Comparison of ENCODE assay signal across 13 cellular contexts in the genomic region with DNA sequence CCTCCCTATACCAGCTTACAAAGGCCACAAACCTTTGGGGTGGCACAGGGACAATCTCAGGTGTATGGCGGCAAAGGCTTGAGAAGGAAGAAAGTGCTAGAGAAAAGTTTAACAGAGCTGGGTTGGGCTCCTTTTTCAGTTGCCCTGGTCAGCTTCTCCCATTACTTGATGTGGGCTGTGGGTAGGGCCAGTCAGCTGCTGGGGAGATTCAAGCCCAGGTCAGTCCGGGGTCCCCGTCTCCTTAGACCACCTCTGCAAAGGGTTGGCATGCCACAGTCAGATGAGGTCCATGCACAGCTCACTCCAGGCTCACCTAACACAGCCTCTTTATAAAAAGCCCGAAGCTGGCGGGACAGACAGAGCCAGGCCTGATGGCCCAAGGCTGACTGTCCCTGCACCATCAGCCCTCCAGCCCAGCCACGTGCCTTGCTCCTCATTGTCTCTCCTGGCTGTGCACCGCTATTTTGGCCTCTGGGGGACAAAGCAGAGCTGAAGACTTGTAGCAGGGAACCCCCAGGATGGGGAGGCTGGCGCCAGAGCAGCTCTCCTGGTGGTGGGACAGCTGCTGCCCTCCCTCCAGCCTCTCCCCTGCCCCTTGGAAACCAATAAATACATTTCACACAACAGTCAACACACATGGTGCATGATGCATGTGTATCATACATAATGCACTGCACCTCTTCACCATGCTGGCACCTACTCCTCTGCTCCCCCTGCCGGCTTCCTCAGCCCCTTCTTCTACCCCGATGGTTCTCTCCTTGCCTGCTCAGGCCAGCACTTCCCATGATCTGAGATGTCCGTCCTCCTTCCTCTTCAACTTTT.
DNase-seq lines count a peak whose midpoint lies in the region; ATAC-seq and TF ChIP-seq lines count a peak whose summit lies in the region.
"Had no signal": no experiment of that assay in that cellular context is flagged by ENCODE, and none has a peak within 500 bp of the region (broad histone marks: within the 10 kb centered on the region; RNA-seq: fewer than 3 reads in every experiment).

No MANE protein-coding gene starts in this region.

- TF ChIP-seq CTCF in IMR-90 (conservative IDR thresholded peaks at IDR 0.05; ENCODE audit: low read depth, low read length) (0 out of 2 replicates have a peak, but pooled peaks have one; percentile 4), cardiac fibroblast (IDR thresholded peaks at IDR 0.05; ENCODE audit: low read depth, low read length) (peak; percentile 28)

- no peak overlapping the region for H4K91ac ChIP-seq in IMR-90 (ENCODE audit: insufficient read depth, low read depth, low read length)

- no peak overlapping the region for H4K5ac ChIP-seq in IMR-90 (ENCODE audit: low read depth, low read length)

- H2AK9ac ChIP-seq in IMR-90 (replicated peaks; ENCODE audit: low read depth, low read length, poor library complexity) = no peak overlapping the region

- POLR2A ChIA-PET in IMR-90 (lab: Charles Lee; ENCODE audit: unreplicated experiment) = no interaction called here

- no peaks in the 10 kb centered on the region for H3K9me3 Mint-ChIP-seq in stimulated activated effector memory CD8-positive, alpha-beta T cell treated with anti-CD3 and anti-CD28 coated beads, Interleukin-12 subunit alpha, Interleukin-12 subunit beta, amount 100 ng/mL, for 72 hours
- H3K9me3 Mint-ChIP-seq: activated T-helper 1 cell treated with anti-CD3 and anti-CD28 coated beads, Interleukin-12 subunit alpha, Interleukin-12 subunit beta, Interleukin-2, Interleukin-4 antibody, amounts not matched to agents 30 ng/mL and 10 ng/mL and 1 ng/mL, durations not matched to agents 14 hours and 24 hours and 36 hours; CD14-positive monocyte had no signal

- H3K4me2 ChIP-seq in IMR-90 (ENCODE audit: low read depth, low read length) = no peak overlapping the region

- no peak for TF ChIP-seq POLR2A in IMR-90 (IDR thresholded peaks at IDR 0.05; ENCODE audit: low read depth, low read length)

- ATAC-seq in Right ventricle myocardium superior (ENCODE audit: poor library complexity) (no peak), IMR-90 (ENCODE audit: low read depth) (no peak; the same call in 1 of the 2 replicates), GM18511 (IDR thresholded peaks at IDR 0.05; ENCODE audit: unreplicated experiment) (no peak)
- peak; percentile 42 for ATAC-seq in stimulated activated effector memory CD8-positive, alpha-beta T cell treated with anti-CD3 and anti-CD28 coated beads, Interleukin-12 subunit alpha, Interleukin-12 subunit beta, amount 100 ng/mL, for 72 hours

- H3K4me1 Mint-ChIP-seq in stimulated activated effector memory CD8-positive, alpha-beta T cell treated with anti-CD3 and anti-CD28 coated beads, Interleukin-12 subunit alpha, Interleukin-12 subunit beta, amount 100 ng/mL, for 72 hours = no peaks in the 10 kb centered on the region
- H3K4me1 Mint-ChIP-seq: CD14-positive monocyte had no signal

- BruUV-seq in IMR-90 (replicated peaks; lab: Mats Ljungman, UMichigan) = no TSS peak

- H3K56ac ChIP-seq in IMR-90 (ENCODE audit: extremely low read depth, insufficient read depth, low read length) = no peak overlapping the region

- WGBS in IMR-90 (ENCODE audit: extremely low coverage in 2 of 2, insufficient read length in 1 of 2), 2 experiments = 67% methylated on average over 2 of the region's 11 CpGs; no CpG with 5 or more reads in 1 of the 2 experiments

- dilution Hi-C loops in IMR-90 (cut with HindIII; ENCODE audit: low sequenced_read_pairs, unreplicated experiment) = no loop called here

- H3K4me3 ChIP-seq in IMR-90 (ENCODE audit: insufficient read depth, low read depth, low read length) (no peak overlapping the region), cardiac fibroblast (replicated peaks in 1 of 2; ENCODE audit: low read depth in 2 of 2, low read length in 2 of 2) (no peak overlapping the region)
- H3K4me3 ChIP-seq: colonic mucosa, uterus had no signal

- no peak overlapping the region for H3K27ac Mint-ChIP-seq in stimulated activated effector memory CD8-positive, alpha-beta T cell treated with anti-CD3 and anti-CD28 coated beads, Interleukin-12 subunit alpha, Interleukin-12 subunit beta, amount 100 ng/mL, for 72 hours
- H3K27ac Mint-ChIP-seq: activated T-helper 1 cell treated with anti-CD3 and anti-CD28 coated beads, Interleukin-12 subunit alpha, Interleukin-12 subunit beta, Interleukin-2, Interleukin-4 antibody, amounts not matched to agents 30 ng/mL and 10 ng/mL and 1 ng/mL, durations not matched to agents 14 hours and 24 hours and 36 hours; CD14-positive monocyte had no signal

- H2AK5ac ChIP-seq in IMR-90 (ENCODE audit: low read depth, low read length) = no peak overlapping the region

- no peak overlapping the region for H3K14ac ChIP-seq in IMR-90 (replicated peaks; ENCODE audit: low read depth, low read length)

- H2BK5ac ChIP-seq in IMR-90 (ENCODE audit: low read depth, low read length, poor library complexity, severe bottlenecking) = no peak overlapping the region

- H4K20me1 ChIP-seq in IMR-90 (ENCODE audit: insufficient read depth, low read length) = no peaks in the 10 kb centered on the region

- no peak overlapping the region for H3K23ac ChIP-seq in IMR-90 (ENCODE audit: low read depth, low read length)

- no peak overlapping the region for H3K18ac ChIP-seq in IMR-90 (ENCODE audit: low read depth, low read length)

- in situ Hi-C loops in IMR-90 (cut with MboI; ENCODE audit: low sequenced_read_pairs) = no loop called here

- intact Hi-C loops in cardiac septum (cut with DNase I) = no loop called here
- intact Hi-C loops in Right ventricle myocardium superior (cut with DNase I) = no loop called here
- intact Hi-C loops in IMR-90 (cut with micrococcal nuclease) = no loop called here

- no peaks in the 10 kb centered on the region for H3K79me1 ChIP-seq in IMR-90 (ENCODE audit: low read depth in 1 of 2, low read length in 2 of 2)

- H3K36me3 ChIP-seq in IMR-90 (ENCODE audit: control insufficient read depth, insufficient read depth, low read length) = no peaks in the 10 kb centered on the region
- H3K36me3 ChIP-seq: colonic mucosa, uterus had no signal

- H3K4me1 ChIP-seq in IMR-90 (ENCODE audit: control insufficient read depth, insufficient read depth, low read length) = no peaks in the 10 kb centered on the region
- H3K4me1 ChIP-seq: colonic mucosa, uterus had no signal

- H2BK20ac ChIP-seq in IMR-90 (ENCODE audit: low read depth, low read length) = no peak overlapping the region

- peak; percentile 73 for DNase-seq in cardiac septum (ENCODE audit: low spot score)
- no peak for DNase-seq in Right ventricle myocardium superior
- DNase-seq in IMR-90 = no peak
- no peak for DNase-seq in cardiac fibroblast (ENCODE audit: low read depth in 2 of 2)
- DNase-seq in stimulated activated effector memory CD8-positive, alpha-beta T cell treated with anti-CD3 and anti-CD28 coated beads, Interleukin-12 subunit alpha, Interleukin-12 subunit beta, amount 100 ng/mL, for 72 hours (ENCODE audit: low spot score in 2 of 2) = no peak
- no peak for DNase-seq in COR-L47 (lab: John Stamatoyannopoulos, UW)
- DNase-seq in HCEC 1CT = no peak
- DNase-seq: colonic mucosa, T1000 had no signal

- no peaks in the 10 kb centered on the region for H3K9me3 ChIP-seq in IMR-90 (ENCODE audit: control insufficient read depth, insufficient read depth, low read length)
- H3K9me3 ChIP-seq: colonic mucosa, uterus had no signal

- no peaks in the 10 kb centered on the region for H3K36me3 Mint-ChIP-seq in stimulated activated effector memory CD8-positive, alpha-beta T cell treated with anti-CD3 and anti-CD28 coated beads, Interleukin-12 subunit alpha, Interleukin-12 subunit beta, amount 100 ng/mL, for 72 hours
- H3K36me3 Mint-ChIP-seq: CD14-positive monocyte had no signal

- H2BK120ac ChIP-seq in IMR-90 (ENCODE audit: low read depth, low read length) = no peak overlapping the region

- no peak overlapping the region for H2BK15ac ChIP-seq in IMR-90 (ENCODE audit: low read depth, low read length)

- H3K4ac ChIP-seq in IMR-90 (ENCODE audit: low read depth, low read length) = no peak overlapping the region

- no peak overlapping the region for H3K9ac ChIP-seq in IMR-90 (ENCODE audit: low read depth, low read length)

- H4K8ac ChIP-seq in IMR-90 (ENCODE audit: low read depth in 2 of 2, low read length in 2 of 2) = no peak overlapping the region

- CTCF ChIA-PET in IMR-90 (lab: Yijun Ruan, JAX) = interaction anchor here (0.8 kb wide), 1 partner anchor 23 kb away, joined by 3 read pairs; no protein-coding TSS in a partner anchor

- H3K27me3 ChIP-seq in IMR-90 (ENCODE audit: control insufficient read depth, insufficient read depth, low read length) = peaks cover 10% of the 10 kb centered on the region; the same call in 1 of the 2 replicates
- H3K27me3 ChIP-seq: colonic mucosa, uterus had no signal

- H3K27ac ChIP-seq in IMR-90 (ENCODE audit: insufficient read depth, low read length) = no peak overlapping the region
- H3K27ac ChIP-seq: colonic mucosa, uterus had no signal

- TF ChIP-seq RAD21 in IMR-90 (IDR thresholded peaks at IDR 0.05; ENCODE audit: low read length) = 0 out of 2 replicates have a peak, but pooled peaks have one; percentile 11

- H2AFZ ChIP-seq in IMR-90 (replicated peaks; ENCODE audit: low read length, poor library complexity) = peak overlapping the region; percentile 2

- H3K4me3 Mint-ChIP-seq in stimulated activated effector memory CD8-positive, alpha-beta T cell treated with anti-CD3 and anti-CD28 coated beads, Interleukin-12 subunit alpha, Interleukin-12 subunit beta, amount 100 ng/mL, for 72 hours = no peak overlapping the region
- H3K4me3 Mint-ChIP-seq: activated T-helper 1 cell treated with anti-CD3 and anti-CD28 coated beads, Interleukin-12 subunit alpha, Interleukin-12 subunit beta, Interleukin-2, Interleukin-4 antibody, amounts not matched to agents 30 ng/mL and 10 ng/mL and 1 ng/mL, durations not matched to agents 14 hours and 24 hours and 36 hours; CD14-positive monocyte had no signal

- H3K9me1 ChIP-seq in IMR-90 (ENCODE audit: insufficient read depth, low read length) = no peaks in the 10 kb centered on the region

TF ChIP-seq in IMR-90, 13 proteins besides CTCF, POLR2A, EP300 and RAD21:
- TF ChIP-seq USF2 (IDR thresholded peaks at IDR 0.05; ENCODE audit: low read depth, low read length) = no peak
- peak; percentile 7; the same call in 1 of the 2 replicates for TF ChIP-seq SMC3 (IDR thresholded peaks at IDR 0.05; ENCODE audit: low read depth, low read length)
